ENCODE assay signal across 20 cellular contexts in the genomic region with DNA sequence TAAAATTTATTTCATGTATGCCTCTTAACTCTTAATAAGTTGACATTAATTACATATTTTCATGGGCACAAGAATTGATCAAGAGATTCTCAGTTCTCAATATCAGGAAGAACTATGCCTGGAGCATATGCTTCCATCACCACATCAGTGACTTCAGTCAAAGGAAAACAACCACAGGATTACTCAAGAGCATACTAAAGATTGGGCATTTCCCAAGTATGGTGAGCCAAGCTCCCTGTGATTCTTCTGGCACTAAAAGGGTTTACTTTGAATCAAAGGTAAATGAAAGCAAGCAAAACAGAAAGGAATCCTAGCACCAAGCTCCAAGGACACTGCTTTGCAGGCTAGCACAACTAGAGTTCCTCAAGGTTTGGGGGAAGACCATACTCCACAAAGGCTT. TPM values are rescaled to one million over a fixed set of nuclear protein-coding genes. Genes with fewer than 3 reads are reported as not detected.
DNase-seq lines count a peak whose midpoint lies in the region; ATAC-seq and TF ChIP-seq lines count a peak whose summit lies in the region.
"Had no signal": no experiment of that assay in that cellular context is flagged by ENCODE, and none has a peak within 500 bp of the region (broad histone marks: within the 10 kb centered on the region; RNA-seq: fewer than 3 reads in every experiment).

No MANE protein-coding gene starts in this region.

- no peak for TF ChIP-seq CTCF in LNCaP clone FGC (IDR thresholded peaks at IDR 0.05; ENCODE audit: control insufficient read depth, extremely low read depth, insufficient read depth)
- TF ChIP-seq CTCF in hepatocyte (IDR thresholded peaks at IDR 0.05; ENCODE audit: poor library complexity) = no peak

- H3K4me2 ChIP-seq in hepatocyte = no peak overlapping the region

- no peaks in the 10 kb centered on the region for H3K27me3 ChIP-seq in hepatocyte
- H3K27me3 ChIP-seq: gastroesophageal sphincter, tibial artery had no signal

- peak; percentile 13 for DNase-seq in A172 (ENCODE audit: low spot score)
- DNase-seq in LNCaP clone FGC (ENCODE audit: low read depth) = peak; percentile 80
- peak; percentile 34 to 77 for DNase-seq in T47D (ENCODE audit: low read depth in 1 of 2, low spot score in 1 of 2)
- DNase-seq in hepatocyte (ENCODE audit: low spot score) = no peak
- no peak for DNase-seq in cerebellar nuclear complex (lab: John Stamatoyannopoulos, UW)
- no peak for DNase-seq in NCI-H446 (lab: John Stamatoyannopoulos, UW)
- DNase-seq: activated CD8-positive, alpha-beta T cell treated with anti-CD3 and anti-CD28 coated beads for 36 hours; activated naive CD8-positive, alpha-beta T cell treated with anti-CD3 and anti-CD28 coated beads, Interleukin-2, amount 10 ng/mL, durations not matched to agents 7 days and 5 days; DMS153; lower lobe of right lung; naive thymus-derived CD4-positive, alpha-beta T cell; NCI-H146; NK-92 treated with Interleukin-12 subunit alpha and Interleukin-12 subunit beta, amount 100 ng/mL, for 24 hours; stimulated activated naive B cell treated with anti-CD40 and anti-IgM and Interleukin-4, amounts not matched to agents 10 μg/mL and 1 μg/mL and 100 μg/mL, for 72 hours; tibial artery had no signal

- in situ Hi-C loops in T47D (cut with HindIII; ENCODE audit: low pct_unique_long_range_greater_than_20kb, low sequenced_read_pairs) = no loop called here

- H3K36me3 ChIP-seq in hepatocyte (replicated peaks; ENCODE audit: insufficient read depth, low read depth) = no peaks in the 10 kb centered on the region
- H3K36me3 ChIP-seq: gastroesophageal sphincter, lower lobe of right lung, tibial artery had no signal

- H3K9me3 ChIP-seq in hepatocyte (ENCODE audit: low read depth) = no peaks in the 10 kb centered on the region
- H3K9me3 ChIP-seq: gastroesophageal sphincter, lower lobe of right lung, tibial artery had no signal

- H3K79me2 ChIP-seq in hepatocyte = no peaks in the 10 kb centered on the region

- H3K4me3 ChIP-seq in LNCaP clone FGC (ENCODE audit: low read depth, low read length) (no peak overlapping the region), hepatocyte (no peak overlapping the region)
- H3K4me3 ChIP-seq: gastroesophageal sphincter, lower lobe of right lung, tibial artery had no signal

- H4K20me1 ChIP-seq in hepatocyte (ENCODE audit: insufficient read depth, poor library complexity, severe bottlenecking) = no peaks in the 10 kb centered on the region

- no peaks in the 10 kb centered on the region for H3K4me1 ChIP-seq in hepatocyte (ENCODE audit: insufficient read depth)
- H3K4me1 ChIP-seq: gastroesophageal sphincter, tibial artery had no signal

- peak overlapping the region; percentile 14 for H3K27ac ChIP-seq in hepatocyte
- H3K27ac ChIP-seq: gastroesophageal sphincter, lower lobe of right lung, RWPE1, tibial artery had no signal

- H2AFZ ChIP-seq in hepatocyte = no peak overlapping the region

- H3K9me2 ChIP-seq in hepatocyte (replicated peaks; ENCODE audit: insufficient read depth) = no peaks in the 10 kb centered on the region

- no peak for ATAC-seq in HG03439 (IDR thresholded peaks at IDR 0.05; ENCODE audit: unreplicated experiment)
- ATAC-seq in HG03457 (IDR thresholded peaks at IDR 0.05; ENCODE audit: unreplicated experiment) = no peak
- ATAC-seq: activated CD8-positive, alpha-beta T cell treated with anti-CD3 and anti-CD28 coated beads for 36 hours; gastroesophageal sphincter; naive thymus-derived CD4-positive, alpha-beta T cell; WTC11 had no signal

RNA-seq across cellular contexts. Expression of a gene that starts 44.6 kb away (rescaled TPM):
- 0.36 and 0.95 TPM in 2 replicates for total RNA-seq in A172 (2014; rRNA removed; shearing (Covaris generic))
- total RNA-seq in hepatocyte = 0.48 and 0.70 TPM in 2 replicates
- 0.07 and 0.19 TPM in 2 replicates for polyA plus RNA-seq in hepatocyte

Comparison
In these comparisons a context has a peak if more than half of its experiments do, and no peak if none do; other contexts are left out.
1. DNase-seq: peak in A172 (single experiment), LNCaP clone FGC (single experiment) and T47D (2 of 2); none in hepatocyte (single experiment), cerebellar nuclear complex (0 of 2) and NCI-H446 (0 of 2).